ENCODE assay signal across 10 cellular contexts in the genomic region with DNA sequence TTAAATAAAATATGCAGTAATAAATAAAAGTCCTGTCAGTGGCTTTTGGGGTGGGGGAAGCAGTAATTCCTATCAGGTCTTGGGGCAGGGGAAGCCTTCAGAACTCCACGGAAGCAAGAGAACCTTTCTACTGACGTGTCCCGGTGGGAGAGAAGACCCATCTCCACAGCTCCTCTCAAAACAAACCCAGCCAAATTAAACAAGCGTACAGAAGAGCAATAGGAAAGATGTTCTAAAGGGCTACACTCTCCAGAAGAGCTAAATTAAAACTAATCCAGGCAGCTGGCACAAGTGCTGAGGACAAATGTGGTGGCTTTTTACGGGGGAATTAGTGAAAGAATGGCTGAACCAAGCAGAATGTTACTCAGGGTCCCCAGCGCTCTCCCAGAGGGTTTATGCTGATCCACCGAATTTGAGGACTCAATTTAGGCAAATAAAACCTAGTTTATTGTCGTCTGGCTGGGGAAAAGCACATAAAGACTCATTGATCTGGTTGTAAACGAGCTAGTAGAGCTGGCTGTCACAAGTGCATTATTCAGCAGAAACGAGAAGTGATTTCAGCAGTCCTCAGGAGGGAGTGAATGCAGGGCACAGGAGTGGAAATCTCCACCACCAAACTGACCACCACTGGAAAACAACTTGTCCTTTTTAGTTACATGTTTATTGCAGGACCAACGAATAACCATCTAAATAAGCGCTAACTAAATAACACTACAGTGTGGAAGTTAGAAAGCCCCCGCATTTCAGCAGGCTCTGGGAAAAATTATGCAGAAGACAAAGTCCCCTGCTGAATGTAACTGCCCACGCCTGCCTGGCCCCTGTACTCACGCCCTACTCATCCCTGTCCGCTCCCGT. TPM values are rescaled to one million over a fixed set of nuclear protein-coding genes. Genes with fewer than 3 reads are reported as not detected.
DNase-seq lines count a peak whose midpoint lies in the region; ATAC-seq and TF ChIP-seq lines count a peak whose summit lies in the region.
"Had no signal": no experiment of that assay in that cellular context is flagged by ENCODE, and none has a peak within 500 bp of the region (broad histone marks: within the 10 kb centered on the region; RNA-seq: fewer than 3 reads in every experiment).

No MANE protein-coding gene starts in this region.

- no peak overlapping the region for H3K27ac ChIP-seq in foreskin keratinocyte
- H3K27ac ChIP-seq in skeletal muscle tissue (ENCODE audit: low read depth, low read length), result no peak overlapping the region

- H3K9ac ChIP-seq in skeletal muscle tissue (ENCODE audit: low read depth in 1 of 3, low read length in 3 of 3), result peak overlapping the region; percentile 7 to 63 (median 62)

- no peaks in the 10 kb centered on the region for H3K4me1 ChIP-seq in foreskin keratinocyte
- H3K4me1 ChIP-seq in skeletal muscle tissue (ENCODE audit: control insufficient read depth in 3 of 3, insufficient read depth in 3 of 3, low read length in 3 of 3), result peaks cover 0 to 3% (median 0%) of the 10 kb centered on the region in 3 donors

- H3K4me3 ChIP-seq in skeletal muscle tissue (ENCODE audit: low read length in 3 of 3), result peak overlapping the region; percentile 34 to 59 (median 45)

- TF ChIP-seq CTCF in foreskin keratinocyte (conservative IDR thresholded peaks at IDR 0.05) (no peak), GM13977 (IDR thresholded peaks at IDR 0.05; ENCODE audit: extremely low read depth, insufficient read depth, missing control alignments) (no peak)

- DNase-seq in NCI-H1092 treated with DMSO at 0.1 percent for 48 hours (lab: John Stamatoyannopoulos, UW), result peak; percentile 58
- DNase-seq in NCI-H1092 (lab: John Stamatoyannopoulos, UW), result no peak
- DNase-seq in RPMI7951 (ENCODE audit: low read depth), result peak; percentile 40
- DNase-seq in foreskin keratinocyte, result no peak
- DNase-seq in GM13977 (ENCODE audit: low spot score), result no peak
- no peak for DNase-seq in activated T-cell treated with anti-CD3 and anti-CD28 coated beads, Interleukin-2, amount 50 U/mL, for 48 hours

- peaks cover 15% of the 10 kb centered on the region for H3K27me3 ChIP-seq in foreskin keratinocyte
- peaks cover 0 to 13% (median 0%) of the 10 kb centered on the region in 3 donors for H3K27me3 ChIP-seq in skeletal muscle tissue (ENCODE audit: control insufficient read depth in 3 of 3, insufficient read depth in 3 of 3, low read length in 3 of 3)

- ATAC-seq in foreskin keratinocyte (peak; percentile 60), GM18873 (IDR thresholded peaks at IDR 0.05; ENCODE audit: low FRiP score, unreplicated experiment) (no peak)

- in situ Hi-C loops in GM13977 (cut with MboI; ENCODE audit: low pct_unique_long_range_greater_than_20kb, low sequenced_read_pairs, unreplicated experiment), result no loop called here

- no peaks in the 10 kb centered on the region for H3K36me3 ChIP-seq in skeletal muscle tissue (ENCODE audit: control insufficient read depth in 3 of 3, insufficient read depth in 3 of 3, low read length in 3 of 3)

- H3K9me3 ChIP-seq in skeletal muscle tissue (ENCODE audit: control insufficient read depth in 3 of 3, low read length in 3 of 3), result no peaks in the 10 kb centered on the region

RNA-seq across cellular contexts. Expression of a gene that starts 13.5 kb away (rescaled TPM):
- not detected in 2 replicates for total RNA-seq in RPMI7951 (2014; rRNA removed; shearing (Covaris generic))
- total RNA-seq in foreskin keratinocyte (not detected in 2 replicates), skeletal muscle tissue (2.1 TPM)
- polyA plus RNA-seq in foreskin keratinocyte, result not detected in 2 replicates
- total RNA-seq: glomerular endothelial cell, subcutaneous adipose tissue had no signal

Comparison
In these comparisons a context has a peak if more than half of its experiments do, and no peak if none do; other contexts are left out.
1. DNase-seq: peak in NCI-H1092 treated with DMSO at 0.1 percent for 48 hours (single experiment) and RPMI7951 (single experiment); none in NCI-H1092 (single experiment), foreskin keratinocyte (0 of 2), GM13977 (single experiment) and activated T-cell treated with anti-CD3 and anti-CD28 coated beads, Interleukin-2, amount 50 U/mL, for 48 hours (0 of 2).